ENCODE assay signal across 1 cellular context in genomic region chr11:574031-574565, GRCh38.
TF ChIP-seq lines count a peak whose summit lies in the region.
"Not testable (repeated sequence)": the region's sequence is repeated elsewhere in the genome, so short reads cannot be mapped to it uniquely, and the experiment has no call there.

No MANE protein-coding gene starts in this region.

TF ChIP-seq in K562, 482 proteins besides CTCF, POLR2A, EP300 and RAD21:
- TF ChIP-seq MGA (IDR thresholded peaks at IDR 0.05) (peak; percentile 58), LEF1 (IDR thresholded peaks at IDR 0.05) (peak; percentile 57; the same call in 1 of the 2 replicates), HDAC2 (IDR thresholded peaks at IDR 0.05) (0 out of 2 replicates have a peak, but pooled peaks have one; percentile 15), USF1 (CRISPR knock-in tag; IDR thresholded peaks at IDR 0.05) (peak; percentile 84), CTBP1 (IDR thresholded peaks at IDR 0.05; ENCODE audit: borderline replicate concordance) (peak; percentile 12; the same call in 1 of the 2 replicates), CBFA2T2 (conservative IDR thresholded peaks at IDR 0.05) (peak; percentile 90), MECOM (CRISPR knock-in tag; IDR thresholded peaks at IDR 0.05) (peak; percentile 76), MAFF (IDR thresholded peaks at IDR 0.05; ENCODE audit: low read length) (peak; percentile 49; the same call in 1 of the 2 replicates), BHLHE40 (IDR thresholded peaks at IDR 0.05; ENCODE audit: low read length) (peak; percentile 79), MAFK (IDR thresholded peaks at IDR 0.05; ENCODE audit: low read length) (peak; percentile 61), ZEB2 (IDR thresholded peaks at IDR 0.05) (peak; percentile 45; the same call in 1 of the 2 replicates), MAFG (tag; conservative IDR thresholded peaks at IDR 0.05) (peak; percentile 62), C11orf30 (IDR thresholded peaks at IDR 0.05; ENCODE audit: low read depth) (peak; percentile 83), DPF2 (IDR thresholded peaks at IDR 0.05) (0 out of 2 replicates have a peak, but pooled peaks have one; percentile 29), HDGF (IDR thresholded peaks at IDR 0.05) (peak; percentile 64; the same call in 1 of the 2 replicates), L3MBTL2 (IDR thresholded peaks at IDR 0.05) (peak; percentile 65), MAZ (CRISPR knock-in tag; conservative IDR thresholded peaks at IDR 0.05 in 1 of 2, IDR thresholded peaks at IDR 0.05 in 1 of 2) (0 out of 4 replicates have a peak, but pooled peaks of 1 of the 2 experiments have one; percentile 10), TOE1 (IDR thresholded peaks at IDR 0.05; ENCODE audit: borderline replicate concordance) (peak; percentile 99), ARID1B (IDR thresholded peaks at IDR 0.05) (peak; percentile 10; the same call in 1 of the 2 replicates), SMARCE1 (IDR thresholded peaks at IDR 0.05) (peak; percentile 30; the same call in 1 of the 2 replicates), ZFX (CRISPR knock-in tag; IDR thresholded peaks at IDR 0.05) (peak; percentile 47), RAD51 (IDR thresholded peaks at IDR 0.05; ENCODE audit: borderline replicate concordance, low read depth) (peak; percentile 98), FOXK2 (conservative IDR thresholded peaks at IDR 0.05 in 1 of 2, IDR thresholded peaks at IDR 0.05 in 1 of 2; ENCODE audit: low read depth in 2 of 2) (peak in 1 of 2 experiments; percentile 54; a peak in 1 of 4 replicates), ZNF316 (IDR thresholded peaks at IDR 0.05) (peak; percentile 91), MNT (conservative IDR thresholded peaks at IDR 0.05) (peak in 1 of 2 experiments; percentile 32; a peak in 1 of 4 replicates)
- TF ChIP-seq, protein P1, sequence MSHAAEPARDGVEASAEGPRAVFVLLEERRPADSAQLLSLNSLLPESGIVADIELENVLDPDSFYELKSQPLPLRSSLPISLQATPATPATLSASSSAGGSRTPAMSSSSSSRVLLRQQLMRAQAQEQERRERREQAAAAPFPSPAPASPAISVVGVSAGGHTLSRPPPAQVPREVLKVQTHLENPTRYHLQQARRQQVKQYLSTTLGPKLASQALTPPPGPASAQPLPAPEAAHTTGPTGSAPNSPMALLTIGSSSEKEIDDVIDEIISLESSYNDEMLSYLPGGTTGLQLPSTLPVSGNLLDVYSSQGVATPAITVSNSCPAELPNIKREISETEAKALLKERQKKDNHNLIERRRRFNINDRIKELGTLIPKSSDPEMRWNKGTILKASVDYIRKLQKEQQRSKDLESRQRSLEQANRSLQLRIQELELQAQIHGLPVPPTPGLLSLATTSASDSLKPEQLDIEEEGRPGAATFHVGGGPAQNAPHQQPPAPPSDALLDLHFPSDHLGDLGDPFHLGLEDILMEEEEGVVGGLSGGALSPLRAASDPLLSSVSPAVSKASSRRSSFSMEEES (CRISPR knock-in tag; IDR thresholded peaks at IDR 0.05), result peak; percentile 99
- TF ChIP-seq, protein P2, sequence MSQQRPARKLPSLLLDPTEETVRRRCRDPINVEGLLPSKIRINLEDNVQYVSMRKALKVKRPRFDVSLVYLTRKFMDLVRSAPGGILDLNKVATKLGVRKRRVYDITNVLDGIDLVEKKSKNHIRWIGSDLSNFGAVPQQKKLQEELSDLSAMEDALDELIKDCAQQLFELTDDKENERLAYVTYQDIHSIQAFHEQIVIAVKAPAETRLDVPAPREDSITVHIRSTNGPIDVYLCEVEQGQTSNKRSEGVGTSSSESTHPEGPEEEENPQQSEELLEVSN (IDR thresholded peaks at IDR 0.05; ENCODE audit: borderline replicate concordance in 1 of 2, extremely low read depth in 1 of 2, insufficient read depth in 1 of 2, insufficient read length in 1 of 2, low read depth in 1 of 2, low read length in 1 of 2, poor library complexity in 1 of 2, severe bottlenecking in 1 of 2), result peak in 1 of 2 experiments; percentile 35
- TF ChIP-seq TOE1 (CRISPR knock-in tag; IDR thresholded peaks at IDR 0.05; ENCODE audit: borderline replicate concordance, low read depth), result not testable (repeated sequence)
- TF ChIP-seq, protein P3, sequence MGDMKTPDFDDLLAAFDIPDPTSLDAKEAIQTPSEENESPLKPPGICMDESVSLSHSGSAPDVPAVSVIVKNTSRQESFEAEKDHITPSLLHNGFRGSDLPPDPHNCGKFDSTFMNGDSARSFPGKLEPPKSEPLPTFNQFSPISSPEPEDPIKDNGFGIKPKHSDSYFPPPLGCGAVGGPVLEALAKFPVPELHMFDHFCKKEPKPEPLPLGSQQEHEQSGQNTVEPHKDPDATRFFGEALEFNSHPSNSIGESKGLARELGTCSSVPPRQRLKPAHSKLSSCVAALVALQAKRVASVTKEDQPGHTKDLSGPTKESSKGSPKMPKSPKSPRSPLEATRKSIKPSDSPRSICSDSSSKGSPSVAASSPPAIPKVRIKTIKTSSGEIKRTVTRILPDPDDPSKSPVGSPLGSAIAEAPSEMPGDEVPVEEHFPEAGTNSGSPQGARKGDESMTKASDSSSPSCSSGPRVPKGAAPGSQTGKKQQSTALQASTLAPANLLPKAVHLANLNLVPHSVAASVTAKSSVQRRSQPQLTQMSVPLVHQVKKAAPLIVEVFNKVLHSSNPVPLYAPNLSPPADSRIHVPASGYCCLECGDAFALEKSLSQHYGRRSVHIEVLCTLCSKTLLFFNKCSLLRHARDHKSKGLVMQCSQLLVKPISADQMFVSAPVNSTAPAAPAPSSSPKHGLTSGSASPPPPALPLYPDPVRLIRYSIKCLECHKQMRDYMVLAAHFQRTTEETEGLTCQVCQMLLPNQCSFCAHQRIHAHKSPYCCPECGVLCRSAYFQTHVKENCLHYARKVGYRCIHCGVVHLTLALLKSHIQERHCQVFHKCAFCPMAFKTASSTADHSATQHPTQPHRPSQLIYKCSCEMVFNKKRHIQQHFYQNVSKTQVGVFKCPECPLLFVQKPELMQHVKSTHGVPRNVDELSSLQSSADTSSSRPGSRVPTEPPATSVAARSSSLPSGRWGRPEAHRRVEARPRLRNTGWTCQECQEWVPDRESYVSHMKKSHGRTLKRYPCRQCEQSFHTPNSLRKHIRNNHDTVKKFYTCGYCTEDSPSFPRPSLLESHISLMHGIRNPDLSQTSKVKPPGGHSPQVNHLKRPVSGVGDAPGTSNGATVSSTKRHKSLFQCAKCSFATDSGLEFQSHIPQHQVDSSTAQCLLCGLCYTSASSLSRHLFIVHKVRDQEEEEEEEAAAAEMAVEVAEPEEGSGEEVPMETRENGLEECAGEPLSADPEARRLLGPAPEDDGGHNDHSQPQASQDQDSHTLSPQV (IDR thresholded peaks at IDR 0.05), result 0 out of 2 replicates have a peak, but pooled peaks have one; percentile 25
- TF ChIP-seq, protein P4, sequence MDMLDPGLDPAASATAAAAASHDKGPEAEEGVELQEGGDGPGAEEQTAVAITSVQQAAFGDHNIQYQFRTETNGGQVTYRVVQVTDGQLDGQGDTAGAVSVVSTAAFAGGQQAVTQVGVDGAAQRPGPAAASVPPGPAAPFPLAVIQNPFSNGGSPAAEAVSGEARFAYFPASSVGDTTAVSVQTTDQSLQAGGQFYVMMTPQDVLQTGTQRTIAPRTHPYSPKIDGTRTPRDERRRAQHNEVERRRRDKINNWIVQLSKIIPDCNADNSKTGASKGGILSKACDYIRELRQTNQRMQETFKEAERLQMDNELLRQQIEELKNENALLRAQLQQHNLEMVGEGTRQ (CRISPR knock-in tag; IDR thresholded peaks at IDR 0.05), result peak; percentile 82
